Comparison of ENCODE assay signal across 12 cellular contexts in genomic region chr16:23433261-23433920, GRCh38.
"Had no signal": no experiment of that assay in that cellular context is flagged by ENCODE, and none has a peak within 500 bp of the region (broad histone marks: within the 10 kb centered on the region; RNA-seq: fewer than 3 reads in every experiment).

No MANE protein-coding gene starts in this region.

- DNase-seq: activated CD4-positive, alpha-beta T cell treated with anti-CD3 and anti-CD28 coated beads for 1 hour; activated CD4-positive, alpha-beta T cell treated with anti-CD3 and anti-CD28 coated beads, Interleukin-2, amount 50 U/mL, for 48 hours; activated CD8-positive, alpha-beta memory T cell treated with anti-CD3 and anti-CD28 coated beads, Interleukin-2, amount 10 ng/mL, durations not matched to agents 7 days and 5 days; activated effector memory CD4-positive, alpha-beta T cell treated with Interleukin-2 at 50 U/mL for 16 hours; activated T-cell treated with anti-CD3 and anti-CD28 coated beads, Interleukin-2, amount 50 U/mL, for 24 hours; gastrocnemius medialis; heart right ventricle; occipital lobe; stimulated activated CD4-positive, alpha-beta T cell treated with anti-CD3 and anti-CD28 coated beads, Interleukin-4, amount 100 ng/mL, for 4 hours; stimulated activated naive CD8-positive, alpha-beta T cell treated with anti-CD3 and anti-CD28 coated beads, Interleukin-15, amount 100 ng/mL, for 72 hours; T1000 had no signal

- H3K4me3 ChIP-seq: gastrocnemius medialis, heart right ventricle, thoracic aorta had no signal

- H3K27me3 ChIP-seq: gastrocnemius medialis, heart right ventricle had no signal

- H3K27ac ChIP-seq: gastrocnemius medialis, heart right ventricle, thoracic aorta had no signal

- H3K9me3 ChIP-seq: gastrocnemius medialis, heart right ventricle, thoracic aorta had no signal
